Comparison of ENCODE assay signal across 22 cellular contexts in the genomic region with DNA sequence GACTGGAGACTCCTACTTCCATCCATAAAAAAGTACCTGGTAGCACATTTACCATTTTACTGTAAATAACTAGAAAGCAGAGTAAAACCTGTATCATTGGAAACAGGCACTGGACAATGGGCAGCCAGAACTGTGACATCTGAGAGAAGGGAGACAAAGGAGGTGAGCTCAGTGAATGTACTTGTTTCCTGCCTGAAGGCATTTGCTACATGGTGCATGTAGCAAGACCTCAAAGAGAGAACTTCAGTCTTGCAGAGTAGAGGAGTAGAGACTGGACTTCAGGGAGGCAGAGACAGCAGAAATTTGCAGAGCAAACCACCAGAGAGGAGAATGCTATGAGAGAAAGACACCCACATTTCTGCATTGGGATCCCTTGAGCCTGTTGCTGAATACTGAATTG.
"Had no signal": no experiment of that assay in that cellular context is flagged by ENCODE, and none has a peak within 500 bp of the region (broad histone marks: within the 10 kb centered on the region; RNA-seq: fewer than 3 reads in every experiment).

No MANE protein-coding gene starts in this region.

- H3K27ac Mint-ChIP-seq: activated naive CD4-positive, alpha-beta T cell treated with anti-CD3 and anti-CD28 coated beads, Interleukin-2, amount 50 U/mL, for 72 hours; activated T-cell treated with anti-CD3 and anti-CD28 coated beads, Interleukin-2, amount 50 U/mL, for 24 hours; activated T-helper 17 cell treated with anti-CD3 and anti-CD28 coated beads, Interleukin-2, amount 50 U/mL, for 72 hours; effector memory CD8-positive, alpha-beta T cell had no signal

- ATAC-seq: activated naive CD4-positive, alpha-beta T cell treated with anti-CD3 and anti-CD28 coated beads, Interleukin-2, amount 50 U/mL, for 72 hours; activated T-helper 17 cell treated with anti-CD3 and anti-CD28 coated beads, Interleukin-2, amount 50 U/mL, for 72 hours; effector memory CD8-positive, alpha-beta T cell; gastroesophageal sphincter had no signal

- H3K9me3 ChIP-seq: breast epithelium, colonic mucosa, esophagus squamous epithelium, gastroesophageal sphincter, heart left ventricle, stomach, suprapubic skin, tibial nerve had no signal

- H3K4me3 ChIP-seq: breast epithelium, colonic mucosa, esophagus squamous epithelium, gastroesophageal sphincter, heart left ventricle, stomach, suprapubic skin, tibial nerve had no signal

- H3K27me3 Mint-ChIP-seq: activated T-cell treated with anti-CD3 and anti-CD28 coated beads, Interleukin-2, amount 50 U/mL, for 24 hours had no signal

- H3K36me3 Mint-ChIP-seq: activated naive CD4-positive, alpha-beta T cell treated with anti-CD3 and anti-CD28 coated beads, Interleukin-2, amount 50 U/mL, for 72 hours had no signal

- H3K36me3 ChIP-seq: breast epithelium, colonic mucosa, esophagus squamous epithelium, gastroesophageal sphincter, heart left ventricle, stomach, suprapubic skin, tibial nerve had no signal

- H3K27ac ChIP-seq: colonic mucosa, esophagus squamous epithelium, gastroesophageal sphincter, heart left ventricle, stomach, suprapubic skin, tibial nerve had no signal

- H3K4me1 ChIP-seq: colonic mucosa, esophagus squamous epithelium, gastroesophageal sphincter, stomach, suprapubic skin had no signal

- DNase-seq: activated CD4-positive, alpha-beta T cell treated with anti-CD3 and anti-CD28 coated beads for 1 hour; activated CD8-positive, alpha-beta memory T cell treated with anti-CD3 and anti-CD28 coated beads for 24 hours; activated CD8-positive, alpha-beta memory T cell treated with anti-CD3 and anti-CD28 coated beads, Interleukin-2, amount 50 U/mL, for 4 hours; activated T-cell treated with anti-CD3 and anti-CD28 coated beads, Interleukin-2, amount 50 U/mL, for 24 hours; aorta; colonic mucosa; effector memory CD8-positive, alpha-beta T cell; esophagus squamous epithelium; heart left ventricle; left ventricle myocardium superior; mammary epithelial cell; stomach; T-helper 9 cell had no signal

- H3K9me3 Mint-ChIP-seq: activated naive CD4-positive, alpha-beta T cell treated with anti-CD3 and anti-CD28 coated beads, Interleukin-2, amount 50 U/mL, for 72 hours; activated T-cell treated with anti-CD3 and anti-CD28 coated beads, Interleukin-2, amount 50 U/mL, for 24 hours had no signal

- H3K4me3 Mint-ChIP-seq: activated T-cell treated with anti-CD3 and anti-CD28 coated beads, Interleukin-2, amount 50 U/mL, for 24 hours; activated T-helper 17 cell treated with anti-CD3 and anti-CD28 coated beads, Interleukin-2, amount 50 U/mL, for 72 hours; central memory CD8-positive, alpha-beta T cell; effector memory CD8-positive, alpha-beta T cell; nephron had no signal

- H3K4me1 Mint-ChIP-seq: activated T-helper 17 cell treated with anti-CD3 and anti-CD28 coated beads, Interleukin-2, amount 50 U/mL, for 72 hours; central memory CD8-positive, alpha-beta T cell had no signal

- H3K27me3 ChIP-seq: breast epithelium, colonic mucosa, dorsolateral prefrontal cortex, esophagus squamous epithelium, gastroesophageal sphincter, heart left ventricle, stomach, suprapubic skin, tibial nerve had no signal
